ENCODE assay signal across 17 cellular contexts in genomic region chr2:105610444-105611327, GRCh38.
DNase-seq lines count a peak whose midpoint lies in the region; ATAC-seq and TF ChIP-seq lines count a peak whose summit lies in the region.
"Had no signal": no experiment of that assay in that cellular context is flagged by ENCODE, and none has a peak within 500 bp of the region (broad histone marks: within the 10 kb centered on the region; RNA-seq: fewer than 3 reads in every experiment).

No MANE protein-coding gene starts in this region.

- peak overlapping the region in 1 of 2 donors; percentile 19 for H3K27ac Mint-ChIP-seq in effector memory CD8-positive, alpha-beta T cell
- H3K27ac Mint-ChIP-seq: activated CD4-positive, alpha-beta T cell treated with anti-CD3 and anti-CD28 coated beads for 36 hours; activated naive CD4-positive, alpha-beta T cell treated with anti-CD3 and anti-CD28 coated beads, Interleukin-2, amount 50 U/mL, for 72 hours had no signal

- H3K36me3 ChIP-seq in testis (ENCODE audit: low read depth, missing control alignments): no peaks in the 10 kb centered on the region
- H3K36me3 ChIP-seq: BLaER1 treated with 17β-estradiol and CSF1 and Interleukin-3, amounts not matched to agents 10 nM and 100 nM; suprapubic skin had no signal

- H3K9me3 Mint-ChIP-seq in effector memory CD8-positive, alpha-beta T cell: no peaks in the 10 kb centered on the region
- H3K9me3 Mint-ChIP-seq: activated naive CD4-positive, alpha-beta T cell treated with anti-CD3 and anti-CD28 coated beads, Interleukin-2, amount 50 U/mL, for 72 hours; naive B cell had no signal

- H3K27ac ChIP-seq in testis: no peak overlapping the region
- H3K27ac ChIP-seq: BLaER1 treated with 17β-estradiol and CSF1 and Interleukin-3, amounts not matched to agents 10 nM and 100 nM; suprapubic skin had no signal

- H3K9me3 ChIP-seq in testis: no peaks in the 10 kb centered on the region
- H3K9me3 ChIP-seq: BLaER1 treated with 17β-estradiol and CSF1 and Interleukin-3, amounts not matched to agents 10 nM and 100 nM; suprapubic skin had no signal

- WGBS in testis, 2 donors: 58% methylated on average over 19 of the region's 19 CpGs

- no peaks in the 10 kb centered on the region for H3K4me1 Mint-ChIP-seq in effector memory CD8-positive, alpha-beta T cell (ENCODE audit: low read depth in 2 of 2)
- H3K4me1 Mint-ChIP-seq: activated CD4-positive, alpha-beta T cell treated with anti-CD3 and anti-CD28 coated beads for 36 hours; naive B cell had no signal

- H3K27me3 Mint-ChIP-seq in effector memory CD8-positive, alpha-beta T cell: no peaks in the 10 kb centered on the region
- H3K27me3 Mint-ChIP-seq: activated CD4-positive, alpha-beta T cell treated with anti-CD3 and anti-CD28 coated beads for 36 hours; naive B cell had no signal

- H3K27me3 ChIP-seq in testis: no peaks in the 10 kb centered on the region
- H3K27me3 ChIP-seq: BLaER1 treated with 17β-estradiol and CSF1 and Interleukin-3, amounts not matched to agents 10 nM and 100 nM; suprapubic skin had no signal

- H3K36me3 Mint-ChIP-seq in effector memory CD8-positive, alpha-beta T cell (ENCODE audit: insufficient read depth): no peaks in the 10 kb centered on the region
- H3K36me3 Mint-ChIP-seq: activated naive CD4-positive, alpha-beta T cell treated with anti-CD3 and anti-CD28 coated beads, Interleukin-2, amount 50 U/mL, for 72 hours; naive B cell had no signal

- TF ChIP-seq POLR2A in testis (IDR thresholded peaks at IDR 0.05): no peak
- no peak for TF ChIP-seq POLR2A in GM18505 (IDR thresholded peaks at IDR 0.05; ENCODE audit: borderline replicate concordance, extremely low read depth, insufficient read depth, insufficient read length)

- H3K4me3 Mint-ChIP-seq in effector memory CD8-positive, alpha-beta T cell: no peak overlapping the region
- H3K4me3 Mint-ChIP-seq: activated CD4-positive, alpha-beta T cell treated with anti-CD3 and anti-CD28 coated beads for 36 hours had no signal

- H3K4me3 ChIP-seq in testis: no peak overlapping the region
- H3K4me3 ChIP-seq: BLaER1 treated with 17β-estradiol and CSF1 and Interleukin-3, amounts not matched to agents 10 nM and 100 nM; suprapubic skin had no signal

- no peak for TF ChIP-seq CTCF in testis (IDR thresholded peaks at IDR 0.05)

- H3K4me1 ChIP-seq in testis: peaks cover 25% of the 10 kb centered on the region
- H3K4me1 ChIP-seq: BLaER1 treated with 17β-estradiol and CSF1 and Interleukin-3, amounts not matched to agents 10 nM and 100 nM had no signal

- DNase-seq in NCI-H1048 (lab: John Stamatoyannopoulos, UW) (peak; percentile 37), RPMI7951 (ENCODE audit: low read depth) (peak; percentile 53), kidney tubule cell (ENCODE audit: low spot score) (peak; percentile 29), testis (peak; percentile 57), AG08396 (ENCODE audit: low spot score) (no peak)
- no peak for DNase-seq in effector memory CD8-positive, alpha-beta T cell
- DNase-seq: activated CD4-positive, alpha-beta T cell treated with anti-CD3 and anti-CD28 coated beads for 36 hours; DMS79 treated with DMSO at 0.1 percent for 48 hours; effector memory CD4-positive, alpha-beta T cell; left ventricle myocardium superior; naive B cell; NCI-H187; T-helper 9 cell had no signal

- intact Hi-C loops in testis (cut with DNase I; ENCODE audit: low total_unique reads): no loop called here

- no peak for ATAC-seq in GM18505 (IDR thresholded peaks at IDR 0.05; ENCODE audit: unreplicated experiment)
- ATAC-seq in effector memory CD8-positive, alpha-beta T cell (replicated peaks): no peak
- ATAC-seq: activated CD4-positive, alpha-beta T cell treated with anti-CD3 and anti-CD28 coated beads for 36 hours; activated naive CD4-positive, alpha-beta T cell treated with anti-CD3 and anti-CD28 coated beads, Interleukin-2, amount 50 U/mL, for 72 hours; left ventricle myocardium superior had no signal

Comparison
In these comparisons a context has a peak if more than half of its experiments do, and no peak if none do; other contexts are left out.
1. DNase-seq: peak in NCI-H1048 (single experiment), RPMI7951 (single experiment), kidney tubule cell (single experiment) and testis (single experiment); none in effector memory CD8-positive, alpha-beta T cell (0 of 3) and AG08396 (single experiment).